14 cellular contexts compared by ENCODE assay signal in the genomic region with DNA sequence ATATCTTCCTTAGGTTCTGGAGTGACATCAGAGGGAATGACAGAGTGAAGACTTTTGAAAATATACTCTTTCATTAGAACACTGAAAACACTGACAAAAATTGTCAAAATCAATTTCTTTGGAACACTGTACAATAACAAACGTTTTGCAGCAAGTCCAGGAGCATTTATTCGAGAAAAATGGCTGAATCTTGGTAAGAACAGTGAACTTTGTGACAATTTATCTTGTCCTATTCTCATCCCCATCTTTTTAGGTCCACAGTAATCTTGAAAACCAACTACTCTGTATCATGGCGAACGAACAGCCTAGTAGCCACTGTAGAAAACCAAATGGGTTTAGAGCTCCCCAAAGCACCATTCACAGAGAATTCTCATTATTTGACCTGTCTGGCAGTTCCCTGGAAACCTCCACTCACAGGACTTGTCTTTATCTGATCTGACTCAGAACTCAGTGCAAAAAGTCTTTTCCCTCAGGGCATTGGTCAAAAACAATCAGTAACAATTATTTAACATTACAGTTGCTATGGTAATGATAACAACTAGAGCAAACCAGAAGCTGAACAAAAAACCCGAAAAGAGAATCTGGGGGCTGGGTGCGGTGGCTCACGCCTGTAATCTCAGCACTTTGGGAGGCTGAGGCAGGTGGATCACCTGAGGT. TPM values are rescaled to one million over a fixed set of nuclear protein-coding genes. Genes with fewer than 3 reads are reported as not detected.
DNase-seq lines count a peak whose midpoint lies in the region; TF ChIP-seq lines count a peak whose summit lies in the region.
"Had no signal": no experiment of that assay in that cellular context is flagged by ENCODE, and none has a peak within 500 bp of the region (broad histone marks: within the 10 kb centered on the region; RNA-seq: fewer than 3 reads in every experiment).

No MANE protein-coding gene starts in this region.

- H4K91ac ChIP-seq in mesenchymal stem cell (ENCODE audit: low read length) = no peak overlapping the region

- no peak overlapping the region for H3K27ac Mint-ChIP-seq in CD14-positive monocyte
- H3K27ac Mint-ChIP-seq: activated CD8-positive, alpha-beta T cell treated with anti-CD3 and anti-CD28 coated beads, Interleukin-2, amount 10 ng/mL, durations not matched to agents 7 days and 5 days had no signal

- no peak overlapping the region for H3K4ac ChIP-seq in mesenchymal stem cell (ENCODE audit: low read depth in 1 of 2, low read length in 2 of 2)

- no peak overlapping the region for H2BK15ac ChIP-seq in mesenchymal stem cell (ENCODE audit: low read depth, poor library complexity, severe bottlenecking)

- DNase-seq in EL (peak; percentile 40), NCI-H226 (peak; percentile 83), cardiac fibroblast (ENCODE audit: low read depth in 2 of 2) (peak; percentile 65 to 68), mesenchymal stem cell (peak; percentile 84), superior temporal gyrus (ENCODE audit: extremely low spot score) (no peak), ascending aorta (ENCODE audit: low spot score in 2 of 2) (no peak), COLO668 (lab: John Stamatoyannopoulos, UW; ENCODE audit: unreplicated experiment) (no peak), CD14-positive monocyte (ENCODE audit: low spot score) (no peak)
- DNase-seq: activated CD8-positive, alpha-beta T cell treated with anti-CD3 and anti-CD28 coated beads, Interleukin-2, amount 10 ng/mL, durations not matched to agents 7 days and 5 days; NCI-H1417 treated with DMSO at 0.1 percent for 48 hours; NCI-H446 treated with DMSO at 0.1 percent for 48 hours; sigmoid colon had no signal

- no peak overlapping the region for H3K23ac ChIP-seq in mesenchymal stem cell (ENCODE audit: low read length in 2 of 2)

- peaks cover 0 to 7% (median 4%) of the 10 kb centered on the region in 7 donors for H3K9me3 Mint-ChIP-seq in CD14-positive monocyte
- H3K9me3 Mint-ChIP-seq: neural crest cell had no signal

- H3K9me3 ChIP-seq in mesenchymal stem cell (ENCODE audit: control insufficient read depth, low read length) (no peaks in the 10 kb centered on the region), ascending aorta (no peaks in the 10 kb centered on the region)
- H3K9me3 ChIP-seq: sigmoid colon had no signal

- H3K36me3 ChIP-seq in mesenchymal stem cell (ENCODE audit: control insufficient read depth in 1 of 2, insufficient read depth in 2 of 2, low read depth in 1 of 2, low read length in 2 of 2) = no peaks in the 10 kb centered on the region
- no peaks in the 10 kb centered on the region for H3K36me3 ChIP-seq in ascending aorta
- H3K36me3 ChIP-seq: sigmoid colon had no signal

- H3K4me1 ChIP-seq in mesenchymal stem cell (ENCODE audit: control insufficient read depth, insufficient read depth, low read depth, low read length) = peaks cover 3% of the 10 kb centered on the region
- no peaks in the 10 kb centered on the region for H3K4me1 ChIP-seq in ascending aorta
- H3K4me1 ChIP-seq: sigmoid colon had no signal

- H3K4me2 ChIP-seq in mesenchymal stem cell (ENCODE audit: low read length, poor library complexity, severe bottlenecking) = no peak overlapping the region

- H3K4me3 Mint-ChIP-seq in CD14-positive monocyte = no peak overlapping the region
- H3K4me3 Mint-ChIP-seq: activated CD8-positive, alpha-beta T cell treated with anti-CD3 and anti-CD28 coated beads, Interleukin-2, amount 10 ng/mL, durations not matched to agents 7 days and 5 days; neural crest cell had no signal

- no peak overlapping the region for H3K18ac ChIP-seq in mesenchymal stem cell (ENCODE audit: low read depth in 1 of 2, low read length in 2 of 2)

- no peak overlapping the region for H3K4me3 ChIP-seq in cardiac fibroblast (replicated peaks in 1 of 2; ENCODE audit: low read depth in 2 of 2, low read length in 2 of 2)
- H3K4me3 ChIP-seq in mesenchymal stem cell (ENCODE audit: insufficient read depth in 1 of 2, low read depth in 1 of 2, low read length in 2 of 2) = no peak overlapping the region
- no peak overlapping the region for H3K4me3 ChIP-seq in ascending aorta
- H3K4me3 ChIP-seq: sigmoid colon had no signal

- 83% methylated on average over 7 of the region's 7 CpGs for WGBS in mesenchymal stem cell

- H3K27me3 ChIP-seq in mesenchymal stem cell (ENCODE audit: control insufficient read depth in 1 of 2, insufficient read depth in 1 of 2, low read length in 2 of 2) (peaks cover 3% of the 10 kb centered on the region in 2 experiments), ascending aorta (no peaks in the 10 kb centered on the region)
- H3K27me3 ChIP-seq: sigmoid colon had no signal

- no peak overlapping the region for H4K8ac ChIP-seq in mesenchymal stem cell (ENCODE audit: low read length)

- TF ChIP-seq CTCF in cardiac fibroblast (IDR thresholded peaks at IDR 0.05; ENCODE audit: low read depth, low read length) = no peak
- TF ChIP-seq CTCF in ascending aorta (IDR thresholded peaks at IDR 0.05) = no peak
- TF ChIP-seq CTCF in CD14-positive monocyte (IDR thresholded peaks at IDR 0.05) = no peak

- H3K79me1 ChIP-seq in mesenchymal stem cell (replicated peaks; ENCODE audit: low read length, poor library complexity, severe bottlenecking) = no peaks in the 10 kb centered on the region

- H2AFZ ChIP-seq in mesenchymal stem cell (ENCODE audit: low read depth, low read length) = no peak overlapping the region

- no peak overlapping the region for H3K9ac ChIP-seq in mesenchymal stem cell (ENCODE audit: low read length)

- H3K27ac ChIP-seq in mesenchymal stem cell (ENCODE audit: low read length, poor library complexity, severe bottlenecking) (no peak overlapping the region), ascending aorta (no peak overlapping the region)
- H3K27ac ChIP-seq: sigmoid colon, VCaP had no signal

- peaks cover 19% of the 10 kb centered on the region for H3K4me1 Mint-ChIP-seq in CD14-positive monocyte
- H3K4me1 Mint-ChIP-seq: neural crest cell had no signal

- no peak overlapping the region for H2AK5ac ChIP-seq in mesenchymal stem cell (ENCODE audit: low read length, severe bottlenecking)

- no peak overlapping the region for H2BK12ac ChIP-seq in mesenchymal stem cell (ENCODE audit: low read length in 2 of 2)

- H3K14ac ChIP-seq in mesenchymal stem cell (ENCODE audit: low read length in 2 of 2) = no peak overlapping the region

- H3K36me3 Mint-ChIP-seq in CD14-positive monocyte = no peaks in the 10 kb centered on the region

- peaks cover 8 to 20% (median 9%) of the 10 kb centered on the region in 3 donors for H3K27me3 Mint-ChIP-seq in CD14-positive monocyte (ENCODE audit: low read depth in 3 of 3)

- H2BK120ac ChIP-seq in mesenchymal stem cell (ENCODE audit: low read depth, low read length) = no peak overlapping the region

- intact Hi-C loops in ascending aorta (cut with DNase I) = no loop called here
- intact Hi-C loops in CD14-positive monocyte (cut with micrococcal nuclease) = no loop called here

- H2BK5ac ChIP-seq in mesenchymal stem cell (ENCODE audit: low read depth, low read length, poor library complexity, severe bottlenecking) = no peak overlapping the region

RNA-seq across cellular contexts. Expression of a gene that starts 20.3 kb away (rescaled TPM):
- polyA plus RNA-seq in mesenchymal stem cell (2013, experiment 1 of 2) = 26.6 TPM
- 27.2 TPM for polyA plus RNA-seq in mesenchymal stem cell (2013, experiment 2 of 2)
- 5.7 TPM for total RNA-seq in ascending aorta
- polyA plus RNA-seq in CD14-positive monocyte = 10 to 100 TPM; 15.1 to 26.3 TPM

Comparison
In these comparisons a context has a peak if more than half of its experiments do, and no peak if none do; other contexts are left out.
1. DNase-seq: peak in EL (single experiment), NCI-H226 (single experiment), cardiac fibroblast (2 of 2) and mesenchymal stem cell (single experiment); none in superior temporal gyrus (single experiment), ascending aorta (0 of 2), COLO668 (single experiment) and CD14-positive monocyte (single experiment).